15 cellular contexts compared by ENCODE assay signal in genomic region chr4:176013466-176014247, GRCh38. TPM values are rescaled to one million over a fixed set of nuclear protein-coding genes. Genes with fewer than 3 reads are reported as not detected.
DNase-seq lines count a peak whose midpoint lies in the region; ATAC-seq, FAIRE-seq and TF ChIP-seq lines count a peak whose summit lies in the region.
"Had no signal": no experiment of that assay in that cellular context is flagged by ENCODE, and none has a peak within 500 bp of the region (broad histone marks: within the 10 kb centered on the region; RNA-seq: fewer than 3 reads in every experiment).

No MANE protein-coding gene starts in this region.

- H3K36me3 ChIP-seq in SU-DHL-6 (ENCODE audit: low read length) (no peaks in the 10 kb centered on the region), body of pancreas (replicated peaks in 1 of 2; ENCODE audit: insufficient read depth in 1 of 2, low read depth in 2 of 2) (no peaks in the 10 kb centered on the region), gastroesophageal sphincter (no peaks in the 10 kb centered on the region)
- H3K36me3 ChIP-seq: SJSA1 had no signal

- H3K4me1 ChIP-seq in body of pancreas (no peaks in the 10 kb centered on the region), gastroesophageal sphincter (no peaks in the 10 kb centered on the region)
- H3K4me1 ChIP-seq: foreskin keratinocyte, SJSA1 had no signal

- 56 to 74% methylated on average over 9 of the region's 9 CpGs for WGBS in body of pancreas, 2 donors
- WGBS in gastroesophageal sphincter (ENCODE audit: low coverage in 1 of 2), 2 donors: 85 to 93% methylated on average over 8 of the region's 9 CpGs

- TF ChIP-seq CTCF in SU-DHL-6 (IDR thresholded peaks at IDR 0.05; ENCODE audit: insufficient read depth, low read length, poor library complexity, severe bottlenecking) (no peak), body of pancreas (IDR thresholded peaks at IDR 0.05) (no peak), gastroesophageal sphincter (IDR thresholded peaks at IDR 0.05) (no peak)

- FAIRE-seq in GM12892 (lab: Jason Lieb, UNC): no peak

- no peak for TF ChIP-seq EP300 in gastroesophageal sphincter (IDR thresholded peaks at IDR 0.05)

- peak overlapping the region; percentile 83 for H2AFZ ChIP-seq in SU-DHL-6 (ENCODE audit: low read depth, low read length, severe bottlenecking)

- TF ChIP-seq POLR2A in body of pancreas (IDR thresholded peaks at IDR 0.05) (no peak), GM12892 (IDR thresholded peaks at IDR 0.05; ENCODE audit: low read depth, low read length) (no peak), gastroesophageal sphincter (IDR thresholded peaks at IDR 0.05) (no peak)

- H3F3A ChIP-seq in SU-DHL-6 (ENCODE audit: insufficient read depth): peaks cover 17% of the 10 kb centered on the region

- no peaks in the 10 kb centered on the region for H3K79me2 ChIP-seq in SU-DHL-6 (ENCODE audit: insufficient read depth, low read length)

- ATAC-seq in GM18520 (IDR thresholded peaks at IDR 0.05; ENCODE audit: unreplicated experiment) (peak; percentile 69), GM21717 (IDR thresholded peaks at IDR 0.05; ENCODE audit: unreplicated experiment) (peak; percentile 87), HG03280 (IDR thresholded peaks at IDR 0.05; ENCODE audit: unreplicated experiment) (peak; percentile 87), body of pancreas (no peak), gastroesophageal sphincter (no peak)
- ATAC-seq: foreskin keratinocyte had no signal

- H3K9me3 ChIP-seq in SU-DHL-6 (ENCODE audit: insufficient read depth, low read length): no peaks in the 10 kb centered on the region
- no peaks in the 10 kb centered on the region for H3K9me3 ChIP-seq in body of pancreas
- H3K9me3 ChIP-seq in gastroesophageal sphincter: no peaks in the 10 kb centered on the region
- H3K9me3 ChIP-seq: SJSA1 had no signal

- no peaks in the 10 kb centered on the region for H4K20me1 ChIP-seq in SU-DHL-6 (ENCODE audit: low read depth, low read length)

- H3K4me3 ChIP-seq in SU-DHL-6 (ENCODE audit: insufficient read depth, low read length, poor library complexity, severe bottlenecking): peak overlapping the region; percentile 15
- no peak overlapping the region for H3K4me3 ChIP-seq in body of pancreas
- H3K4me3 ChIP-seq in gastroesophageal sphincter: no peak overlapping the region
- H3K4me3 ChIP-seq: SJSA1 had no signal

- no peaks in the 10 kb centered on the region for H3K27me3 ChIP-seq in SU-DHL-6 (ENCODE audit: low read length)
- no peaks in the 10 kb centered on the region for H3K27me3 ChIP-seq in body of pancreas
- no peaks in the 10 kb centered on the region for H3K27me3 ChIP-seq in gastroesophageal sphincter
- H3K27me3 ChIP-seq: SJSA1 had no signal

- peak overlapping the region; percentile 35 for H3K9ac ChIP-seq in SU-DHL-6 (ENCODE audit: low read length)

- H3K4me2 ChIP-seq in SU-DHL-6 (ENCODE audit: low read depth, low read length, poor library complexity, severe bottlenecking): peak overlapping the region; percentile 91

- H3K9me2 ChIP-seq in SU-DHL-6 (replicated peaks; ENCODE audit: insufficient read depth, low read length): no peaks in the 10 kb centered on the region

- peak overlapping the region; percentile 96 for H3K27ac ChIP-seq in SU-DHL-6 (ENCODE audit: low read depth, low read length)
- H3K27ac ChIP-seq in body of pancreas: no peak overlapping the region
- H3K27ac ChIP-seq in gastroesophageal sphincter: no peak overlapping the region
- H3K27ac ChIP-seq: foreskin keratinocyte, SJSA1 had no signal

- DNase-seq in body of pancreas: no peak
- no peak for DNase-seq in DMS79 (lab: John Stamatoyannopoulos, UW)
- DNase-seq in GM12892 (ENCODE audit: insufficient read length): no peak
- DNase-seq: central memory CD4-positive, alpha-beta T cell; foreskin keratinocyte; midbrain; NCI-H1092; stimulated activated CD4-positive, alpha-beta T cell treated with anti-CD3 and anti-CD28 coated beads, Interleukin-12 subunit alpha, Interleukin-12 subunit beta, amount 100 ng/mL, for 4 hours; substantia nigra had no signal

- intact Hi-C loops in body of pancreas (cut with DNase I): no loop called here

RNA-seq across cellular contexts. Expression of gene WDR17, which starts 52.0 kb away (rescaled TPM):
- total RNA-seq in body of pancreas: 1 to 10 TPM; 3.9 to 6.3 TPM
- polyA plus RNA-seq in GM12892 (2012; ENCODE audit: missing spikeins): 4.4 TPM
- 10 to 100 TPM in 1 of 4 donors, 1 to 10 TPM in 3; 4.0 to 14.6 (median 4.7) TPM for total RNA-seq in gastroesophageal sphincter

Comparison
In these comparisons a context has a peak if more than half of its experiments do, and no peak if none do; other contexts are left out.
1. ATAC-seq: peak in GM18520 (single experiment), GM21717 (single experiment) and HG03280 (single experiment); none in body of pancreas (single experiment) and gastroesophageal sphincter (single experiment).